Comparison of ENCODE assay signal across 15 cellular contexts in genomic region chr21:28805885-28806284, GRCh38.
DNase-seq lines count a peak whose midpoint lies in the region; TF ChIP-seq lines count a peak whose summit lies in the region.
"Had no signal": no experiment of that assay in that cellular context is flagged by ENCODE, and none has a peak within 500 bp of the region (broad histone marks: within the 10 kb centered on the region; RNA-seq: fewer than 3 reads in every experiment).

No MANE protein-coding gene starts in this region.

- no peaks in the 10 kb centered on the region for H3K9me3 ChIP-seq in hepatocyte (ENCODE audit: low read depth)
- peaks cover 0 to 7% (median 0%) of the 10 kb centered on the region in 3 donors for H3K9me3 ChIP-seq in tibial artery

- no peaks in the 10 kb centered on the region for H4K20me1 ChIP-seq in hepatocyte (ENCODE audit: insufficient read depth, poor library complexity, severe bottlenecking)

- H3K27me3 Mint-ChIP-seq in activated T-helper 1 cell treated with anti-CD3 and anti-CD28 coated beads, Interleukin-12 subunit alpha, Interleukin-12 subunit beta, Interleukin-2, Interleukin-4 antibody, amounts not matched to agents 30 ng/mL and 10 ng/mL and 1 ng/mL, durations not matched to agents 14 hours and 24 hours and 36 hours (ENCODE audit: insufficient read depth), result no peaks in the 10 kb centered on the region

- H3K36me3 ChIP-seq in hepatocyte (replicated peaks; ENCODE audit: insufficient read depth, low read depth), result no peaks in the 10 kb centered on the region
- H3K36me3 ChIP-seq in tibial artery, result no peaks in the 10 kb centered on the region

- WGBS in hepatocyte (ENCODE audit: low lambda C conversion rate, missing lambda C conversion rate), result 65% methylated on average over 4 of the region's 4 CpGs

- H3K79me2 ChIP-seq in hepatocyte, result no peaks in the 10 kb centered on the region

- H3K27ac ChIP-seq in hepatocyte, result peak overlapping the region; percentile 81
- H3K27ac ChIP-seq in tibial artery, result peak overlapping the region; percentile 74 to 82

- H3K27ac Mint-ChIP-seq in activated T-helper 1 cell treated with anti-CD3 and anti-CD28 coated beads, Interleukin-12 subunit alpha, Interleukin-12 subunit beta, Interleukin-2, Interleukin-4 antibody, amounts not matched to agents 30 ng/mL and 10 ng/mL and 1 ng/mL, durations not matched to agents 14 hours and 24 hours and 36 hours, result no peak overlapping the region
- H3K27ac Mint-ChIP-seq: activated CD8-positive, alpha-beta T cell treated with anti-CD3 and anti-CD28 coated beads, Interleukin-2, amount 10 ng/mL, durations not matched to agents 7 days and 5 days had no signal

- DNase-seq in HS-5 (ENCODE audit: low read depth) (peak; percentile 68), cardiac fibroblast (ENCODE audit: low read depth in 2 of 2) (peak; percentile 95), hepatocyte (ENCODE audit: low spot score) (no peak), tibial artery (peak in 1 of 2 donors; percentile 37), retina (no peak), NCI-H1436 (lab: John Stamatoyannopoulos, UW) (no peak), DMS79 treated with DMSO at 0.1 percent for 48 hours (lab: John Stamatoyannopoulos, UW) (no peak)
- DNase-seq in activated T-helper 1 cell treated with anti-CD3 and anti-CD28 coated beads, Interleukin-12 subunit alpha, Interleukin-12 subunit beta, Interleukin-2, Interleukin-4 antibody, amounts not matched to agents 30 ng/mL and 10 ng/mL and 1 ng/mL, durations not matched to agents 14 hours and 24 hours and 36 hours (ENCODE audit: low spot score), result no peak
- DNase-seq: activated CD8-positive, alpha-beta T cell treated with anti-CD3 and anti-CD28 coated beads, Interleukin-2, amount 10 ng/mL, durations not matched to agents 7 days and 5 days; activated naive CD4-positive, alpha-beta T cell treated with Interleukin-2 at 50 U/mL for 16 hours; effector CD4-positive, alpha-beta T cell; naive thymus-derived CD8-positive, alpha-beta T cell; NCI-H2171; stimulated activated CD4-positive, alpha-beta T cell treated with anti-CD3 and anti-CD28 coated beads, Interleukin-15, amount 100 ng/mL, for 24 hours; T-helper 9 cell had no signal

- H3K4me1 ChIP-seq in hepatocyte (ENCODE audit: insufficient read depth), result no peaks in the 10 kb centered on the region
- peaks cover 0 to 51% (median 14%) of the 10 kb centered on the region in 4 donors for H3K4me1 ChIP-seq in tibial artery

- no peak overlapping the region for H3K4me3 Mint-ChIP-seq in activated T-helper 1 cell treated with anti-CD3 and anti-CD28 coated beads, Interleukin-12 subunit alpha, Interleukin-12 subunit beta, Interleukin-2, Interleukin-4 antibody, amounts not matched to agents 30 ng/mL and 10 ng/mL and 1 ng/mL, durations not matched to agents 14 hours and 24 hours and 36 hours
- H3K4me3 Mint-ChIP-seq: activated CD8-positive, alpha-beta T cell treated with anti-CD3 and anti-CD28 coated beads, Interleukin-2, amount 10 ng/mL, durations not matched to agents 7 days and 5 days; naive thymus-derived CD8-positive, alpha-beta T cell had no signal

- intact Hi-C loops in tibial artery (cut with DNase I; ENCODE audit: low total_unique reads), result no loop called here
- intact Hi-C loops in activated T-helper 1 cell treated with anti-CD3 and anti-CD28 coated beads, Interleukin-12 subunit alpha, Interleukin-12 subunit beta, Interleukin-2, Interleukin-4 antibody, amounts not matched to agents 30 ng/mL and 10 ng/mL and 1 ng/mL, durations not matched to agents 14 hours and 24 hours and 36 hours (cut with micrococcal nuclease), result no loop called here

- H3K4me3 ChIP-seq in cardiac fibroblast (replicated peaks in 1 of 2; ENCODE audit: low read depth in 2 of 2, low read length in 2 of 2) (no peak overlapping the region), hepatocyte (no peak overlapping the region), tibial artery (no peak overlapping the region)

- H2AFZ ChIP-seq in hepatocyte, result no peak overlapping the region

- peaks cover 38% of the 10 kb centered on the region for H3K36me3 Mint-ChIP-seq in activated T-helper 1 cell treated with anti-CD3 and anti-CD28 coated beads, Interleukin-12 subunit alpha, Interleukin-12 subunit beta, Interleukin-2, Interleukin-4 antibody, amounts not matched to agents 30 ng/mL and 10 ng/mL and 1 ng/mL, durations not matched to agents 14 hours and 24 hours and 36 hours (ENCODE audit: low read depth)

- peaks cover 7% of the 10 kb centered on the region for H3K4me1 Mint-ChIP-seq in activated T-helper 1 cell treated with anti-CD3 and anti-CD28 coated beads, Interleukin-12 subunit alpha, Interleukin-12 subunit beta, Interleukin-2, Interleukin-4 antibody, amounts not matched to agents 30 ng/mL and 10 ng/mL and 1 ng/mL, durations not matched to agents 14 hours and 24 hours and 36 hours (ENCODE audit: low read depth)

- H3K9me3 Mint-ChIP-seq in activated T-helper 1 cell treated with anti-CD3 and anti-CD28 coated beads, Interleukin-12 subunit alpha, Interleukin-12 subunit beta, Interleukin-2, Interleukin-4 antibody, amounts not matched to agents 30 ng/mL and 10 ng/mL and 1 ng/mL, durations not matched to agents 14 hours and 24 hours and 36 hours, result peaks cover 14% of the 10 kb centered on the region

- no peaks in the 10 kb centered on the region for H3K27me3 ChIP-seq in hepatocyte
- no peaks in the 10 kb centered on the region for H3K27me3 ChIP-seq in tibial artery

- H3K9me2 ChIP-seq in hepatocyte (replicated peaks; ENCODE audit: insufficient read depth), result no peaks in the 10 kb centered on the region

- H3K4me2 ChIP-seq in hepatocyte, result no peak overlapping the region

- TF ChIP-seq CTCF in cardiac fibroblast (IDR thresholded peaks at IDR 0.05; ENCODE audit: low read depth, low read length), result no peak
- TF ChIP-seq CTCF in hepatocyte (IDR thresholded peaks at IDR 0.05; ENCODE audit: poor library complexity), result no peak
- no peak for TF ChIP-seq CTCF in tibial artery (IDR thresholded peaks at IDR 0.05)

Comparison
In these comparisons a context has a peak if more than half of its experiments do, and no peak if none do; other contexts are left out.
1. DNase-seq: peak in HS-5 (single experiment) and cardiac fibroblast (2 of 2); none in hepatocyte (single experiment), activated T-helper 1 cell treated with anti-CD3 and anti-CD28 coated beads, Interleukin-12 subunit alpha, Interleukin-12 subunit beta, Interleukin-2, Interleukin-4 antibody, amounts not matched to agents 30 ng/mL and 10 ng/mL and 1 ng/mL, durations not matched to agents 14 hours and 24 hours and 36 hours (single experiment), retina (single experiment), NCI-H1436 (single experiment) and DMS79 treated with DMSO at 0.1 percent for 48 hours (single experiment).